19 cellular contexts compared by ENCODE assay signal in genomic region chr17:35167046-35167445, GRCh38. TPM values are rescaled to one million over a fixed set of nuclear protein-coding genes. Genes with fewer than 3 reads are reported as not detected.
DNase-seq lines count a peak whose midpoint lies in the region; ATAC-seq and TF ChIP-seq lines count a peak whose summit lies in the region.
"Had no signal": no experiment of that assay in that cellular context is flagged by ENCODE, and none has a peak within 500 bp of the region (broad histone marks: within the 10 kb centered on the region; RNA-seq: fewer than 3 reads in every experiment).

No MANE protein-coding gene starts in this region.

- intact Hi-C loops in IMR-90 (cut with micrococcal nuclease) (no loop called here), upper lobe of right lung (cut with DNase I) (no loop called here)

- no peak overlapping the region for H3K4me2 ChIP-seq in IMR-90 (ENCODE audit: low read depth, low read length)

- no peak overlapping the region for H4K8ac ChIP-seq in IMR-90 (ENCODE audit: low read depth in 2 of 2, low read length in 2 of 2)

- no peak overlapping the region for H2BK20ac ChIP-seq in IMR-90 (ENCODE audit: low read depth, low read length)

- BruUV-seq in IMR-90 (replicated peaks; lab: Mats Ljungman, UMichigan) = no TSS peak

- no peak overlapping the region for H3K14ac ChIP-seq in IMR-90 (replicated peaks; ENCODE audit: low read depth, low read length)

- H4K20me1 ChIP-seq in IMR-90 (ENCODE audit: insufficient read depth, low read length) = no peaks in the 10 kb centered on the region

- no peak for TF ChIP-seq RAD21 in IMR-90 (IDR thresholded peaks at IDR 0.05; ENCODE audit: low read length)

- H3K4me3 ChIP-seq in IMR-90 (ENCODE audit: insufficient read depth, low read depth, low read length) (no peak overlapping the region), epithelial cell of esophagus (ENCODE audit: low read length) (no peak overlapping the region), upper lobe of right lung (no peak overlapping the region)
- H3K4me3 ChIP-seq: SJSA1 had no signal

- TF ChIP-seq POLR2A in IMR-90 (IDR thresholded peaks at IDR 0.05; ENCODE audit: low read depth, low read length) = no peak

- no peak overlapping the region for H2AK5ac ChIP-seq in IMR-90 (ENCODE audit: low read depth, low read length)

- H3K56ac ChIP-seq in IMR-90 (ENCODE audit: extremely low read depth, insufficient read depth, low read length) = no peak overlapping the region

- H3K4ac ChIP-seq in IMR-90 (ENCODE audit: low read depth, low read length) = no peak overlapping the region

- H3K27me3 ChIP-seq in IMR-90 (ENCODE audit: control insufficient read depth, insufficient read depth, low read length) (peaks cover 12% of the 10 kb centered on the region), upper lobe of right lung (no peaks in the 10 kb centered on the region)
- H3K27me3 ChIP-seq: SJSA1 had no signal

- no peaks in the 10 kb centered on the region for H3K9me3 ChIP-seq in IMR-90 (ENCODE audit: control insufficient read depth, insufficient read depth, low read length)
- no peaks in the 10 kb centered on the region for H3K9me3 ChIP-seq in upper lobe of right lung
- H3K9me3 ChIP-seq: BE2C, SJSA1 had no signal

- dilution Hi-C loops in IMR-90 (cut with HindIII; ENCODE audit: low sequenced_read_pairs, unreplicated experiment) = no loop called here

- no peaks in the 10 kb centered on the region for H3K79me1 ChIP-seq in IMR-90 (ENCODE audit: low read depth in 1 of 2, low read length in 2 of 2)

- ATAC-seq in IMR-90 (ENCODE audit: low read depth) (no peak), upper lobe of right lung (no peak), GM21381 (IDR thresholded peaks at IDR 0.05; ENCODE audit: unreplicated experiment) (no peak)

- in situ Hi-C loops in IMR-90 (cut with MboI; ENCODE audit: low sequenced_read_pairs) = loop anchor here (5.0 kb wide), 1 partner anchor 370 kb away; the partner anchor contains the start of gene SLFN12L

- 40% methylated on average over 1 of the region's 3 CpGs; no CpG with 5 or more reads in 1 of the 2 experiments for WGBS in IMR-90 (ENCODE audit: extremely low coverage in 2 of 2, insufficient read length in 1 of 2), 2 experiments

- H2AK9ac ChIP-seq in IMR-90 (replicated peaks; ENCODE audit: low read depth, low read length, poor library complexity) = no peak overlapping the region

- H4K5ac ChIP-seq in IMR-90 (ENCODE audit: low read depth, low read length) = no peak overlapping the region

- no peak overlapping the region for H3K18ac ChIP-seq in IMR-90 (ENCODE audit: low read depth, low read length)

- peak; percentile 53 for DNase-seq in DMS53 treated with DMSO at 0.1 percent for 48 hours (lab: John Stamatoyannopoulos, UW; ENCODE audit: unreplicated experiment)
- DNase-seq in IMR-90 = no peak
- peak; percentile 58 for DNase-seq in epithelial cell of esophagus (ENCODE audit: low read depth)
- peak; percentile 20 for DNase-seq in pons (ENCODE audit: low spot score)
- no peak for DNase-seq in upper lobe of right lung
- DNase-seq in NCI-H82 (lab: John Stamatoyannopoulos, UW) = no peak
- DNase-seq: BE2C, DMS79, H9, Kasumi-1, NCI-H2029, NCI-H2171, NCI-H446 treated with DMSO at 0.1 percent for 48 hours had no signal

- H3K9ac ChIP-seq in IMR-90 (ENCODE audit: low read depth, low read length) = no peak overlapping the region

- 0 out of 2 replicates have a peak, but pooled peaks cover 5% of the 10 kb centered on the region for H3K9me1 ChIP-seq in IMR-90 (ENCODE audit: insufficient read depth, low read length)

- no peak overlapping the region for H2BK5ac ChIP-seq in IMR-90 (ENCODE audit: low read depth, low read length, poor library complexity, severe bottlenecking)

- no peak overlapping the region for H2BK120ac ChIP-seq in IMR-90 (ENCODE audit: low read depth, low read length)

- TF ChIP-seq CTCF in IMR-90 (conservative IDR thresholded peaks at IDR 0.05; ENCODE audit: low read depth, low read length) (no peak), epithelial cell of esophagus (IDR thresholded peaks at IDR 0.05; ENCODE audit: insufficient read depth, low read depth, low read length, missing control alignments) (no peak), upper lobe of right lung (IDR thresholded peaks at IDR 0.05) (no peak)

- H2AFZ ChIP-seq in IMR-90 (replicated peaks; ENCODE audit: low read length, poor library complexity) = peak overlapping the region; percentile 67

- H3K27ac ChIP-seq in IMR-90 (ENCODE audit: insufficient read depth, low read length) = no peak overlapping the region
- no peak overlapping the region for H3K27ac ChIP-seq in upper lobe of right lung
- H3K27ac ChIP-seq: SJSA1 had no signal

- H3K36me3 ChIP-seq in IMR-90 (ENCODE audit: control insufficient read depth, insufficient read depth, low read length) = no peaks in the 10 kb centered on the region
- no peaks in the 10 kb centered on the region for H3K36me3 ChIP-seq in upper lobe of right lung
- H3K36me3 ChIP-seq: BE2C, SJSA1 had no signal

- H2BK15ac ChIP-seq in IMR-90 (ENCODE audit: low read depth, low read length) = no peak overlapping the region

- no peak overlapping the region for H3K23ac ChIP-seq in IMR-90 (ENCODE audit: low read depth, low read length)

- CTCF ChIA-PET in IMR-90 (lab: Yijun Ruan, JAX) = interaction anchor here (1.0 kb wide), 1 partner anchor 372 kb away, joined by 3 read pairs; no protein-coding TSS in a partner anchor

- no peak overlapping the region for H4K91ac ChIP-seq in IMR-90 (ENCODE audit: insufficient read depth, low read depth, low read length)

- POLR2A ChIA-PET in IMR-90 (lab: Charles Lee; ENCODE audit: unreplicated experiment) = no interaction called here

- H3K4me1 ChIP-seq in IMR-90 (ENCODE audit: control insufficient read depth, insufficient read depth, low read length) (peaks cover 4% of the 10 kb centered on the region; the same call in 1 of the 2 replicates), upper lobe of right lung (peaks cover 5% of the 10 kb centered on the region)
- H3K4me1 ChIP-seq: BE2C had no signal

TF ChIP-seq in IMR-90, 13 proteins besides CTCF, POLR2A, EP300 and RAD21:
- no peak for TF ChIP-seq MAZ (IDR thresholded peaks at IDR 0.05; ENCODE audit: borderline replicate concordance, low read depth, low read length)
- no peak for TF ChIP-seq ELK1 (IDR thresholded peaks at IDR 0.05; ENCODE audit: borderline replicate concordance, low read depth, low read length)
- TF ChIP-seq FOS (IDR thresholded peaks at IDR 0.05; ENCODE audit: low read depth, low read length) = no peak
- no peak for TF ChIP-seq MAFK (IDR thresholded peaks at IDR 0.05; ENCODE audit: low read depth, low read length)
- TF ChIP-seq CHD1 (IDR thresholded peaks at IDR 0.05; ENCODE audit: low read depth, low read length) = no peak
- TF ChIP-seq RFX5 (IDR thresholded peaks at IDR 0.05; ENCODE audit: low read depth, low read length) = no peak
- TF ChIP-seq MXI1 (IDR thresholded peaks at IDR 0.05; ENCODE audit: borderline replicate concordance, low read depth, low read length) = no peak
- TF ChIP-seq, protein P1, sequence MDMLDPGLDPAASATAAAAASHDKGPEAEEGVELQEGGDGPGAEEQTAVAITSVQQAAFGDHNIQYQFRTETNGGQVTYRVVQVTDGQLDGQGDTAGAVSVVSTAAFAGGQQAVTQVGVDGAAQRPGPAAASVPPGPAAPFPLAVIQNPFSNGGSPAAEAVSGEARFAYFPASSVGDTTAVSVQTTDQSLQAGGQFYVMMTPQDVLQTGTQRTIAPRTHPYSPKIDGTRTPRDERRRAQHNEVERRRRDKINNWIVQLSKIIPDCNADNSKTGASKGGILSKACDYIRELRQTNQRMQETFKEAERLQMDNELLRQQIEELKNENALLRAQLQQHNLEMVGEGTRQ (IDR thresholded peaks at IDR 0.05; ENCODE audit: low read depth, low read length) = no peak
- no peak for TF ChIP-seq NFE2L2 (IDR thresholded peaks at IDR 0.05; ENCODE audit: low read depth, low read length)
- TF ChIP-seq SMC3 (IDR thresholded peaks at IDR 0.05; ENCODE audit: low read depth, low read length) = no peak

RNA-seq across cellular contexts. Expression of gene UNC45B, which starts 19.4 kb away (rescaled TPM):
- not detected in 2 replicates for total RNA-seq in IMR-90 (2012; rRNA removed)
- not detected in 2 replicates for polyA plus RNA-seq in IMR-90 (2012; rRNA removed)
- not detected in 2 replicates for polyA plus RNA-seq in IMR-90 (2012; cell fraction: cytosol; rRNA removed)
- not detected in 2 replicates for polyA plus RNA-seq in IMR-90 (2012; cell fraction: nucleus; rRNA removed; ENCODE audit: low replicate concordance)
- 0.14 TPM for total RNA-seq in upper lobe of right lung
- total RNA-seq: HT1080, SJSA1 had no signal
- polyA plus RNA-seq: AG04450, IgD-negative memory B cell had no signal

RNA-seq across cellular contexts. Expression of gene NLE1, which starts 24.9 kb away (rescaled TPM):
- total RNA-seq in IMR-90 (2012; rRNA removed) = 23.7 and 24.4 TPM in 2 replicates
- polyA plus RNA-seq in IMR-90 (2012; rRNA removed) = 18.0 and 18.6 TPM in 2 replicates
- polyA plus RNA-seq in IMR-90 (2012; cell fraction: cytosol; rRNA removed) = 17.3 and 19.2 TPM in 2 replicates
- 19.9 and 38.3 TPM in 2 replicates for polyA plus RNA-seq in IMR-90 (2012; cell fraction: nucleus; rRNA removed; ENCODE audit: low replicate concordance)
- 10.1 TPM for total RNA-seq in upper lobe of right lung

RNA-seq across cellular contexts. Expression of gene SLC35G3, which starts 27.1 kb away (rescaled TPM):
- not detected in 2 replicates for total RNA-seq in IMR-90 (2012; rRNA removed)
- not detected in 2 replicates for polyA plus RNA-seq in IMR-90 (2012; rRNA removed)
- polyA plus RNA-seq in IMR-90 (2012; cell fraction: cytosol; rRNA removed) = not detected in 2 replicates
- polyA plus RNA-seq in IMR-90 (2012; cell fraction: nucleus; rRNA removed; ENCODE audit: low replicate concordance) = not detected in 2 replicates
- not detected for total RNA-seq in upper lobe of right lung
- total RNA-seq: CD4-positive, alpha-beta T cell; H9; HT1080; SJSA1 had no signal
- polyA plus RNA-seq: AG04450, IgD-negative memory B cell had no signal

RNA-seq across cellular contexts. Expression of gene FNDC8, which starts 45.6 kb away (rescaled TPM):
- total RNA-seq in IMR-90 (2012; rRNA removed) = not detected in 2 replicates
- polyA plus RNA-seq in IMR-90 (2012; rRNA removed) = not detected in 2 replicates
- not detected in 2 replicates for polyA plus RNA-seq in IMR-90 (2012; cell fraction: cytosol; rRNA removed)
- not detected in 2 replicates for polyA plus RNA-seq in IMR-90 (2012; cell fraction: nucleus; rRNA removed; ENCODE audit: low replicate concordance)
- not detected for total RNA-seq in upper lobe of right lung
- total RNA-seq: CD4-positive, alpha-beta T cell; H9; HT1080; SJSA1 had no signal
- polyA plus RNA-seq: AG04450, IgD-negative memory B cell had no signal

RNA-seq across cellular contexts. Expression of gene RAD51D, which starts 47.4 kb away (rescaled TPM):
- total RNA-seq in IMR-90 (2012; rRNA removed) = 9.7 and 12.7 TPM in 2 replicates
- polyA plus RNA-seq in IMR-90 (2012; rRNA removed) = 8.8 and 10.8 TPM in 2 replicates
- polyA plus RNA-seq in IMR-90 (2012; cell fraction: cytosol; rRNA removed) = 8.1 and 11.1 TPM in 2 replicates
- polyA plus RNA-seq in IMR-90 (2012; cell fraction: nucleus; rRNA removed; ENCODE audit: low replicate concordance) = 15.5 and 17.2 TPM in 2 replicates
- 19.1 TPM for total RNA-seq in upper lobe of right lung

Comparison
In these comparisons a context has a peak if more than half of its experiments do, and no peak if none do; other contexts are left out.
1. DNase-seq: peak in DMS53 treated with DMSO at 0.1 percent for 48 hours (single experiment), epithelial cell of esophagus (single experiment) and pons (single experiment); none in IMR-90 (single experiment), upper lobe of right lung (single experiment) and NCI-H82 (single experiment).